8 cellular contexts compared by ENCODE assay signal in the genomic region with DNA sequence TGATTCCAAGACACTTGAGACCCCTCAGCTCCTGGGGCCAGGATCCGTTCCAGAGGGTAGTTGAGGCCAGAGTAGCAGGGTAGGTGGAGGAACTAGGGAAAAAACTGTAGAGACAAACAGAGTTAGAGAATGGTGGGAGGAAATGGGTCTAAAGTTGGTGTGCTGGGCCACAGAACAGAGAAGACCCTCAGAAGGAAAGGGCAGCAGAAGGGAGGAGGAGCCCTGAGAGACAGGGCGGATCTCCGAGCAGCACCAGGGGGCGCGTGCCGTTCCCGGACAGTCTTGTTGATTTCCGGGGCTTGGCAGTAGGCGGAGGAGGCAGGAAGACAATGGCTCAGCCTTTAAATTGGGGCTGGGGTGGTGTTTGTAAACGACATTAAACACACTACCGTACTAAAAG. TPM values are rescaled to one million over a fixed set of nuclear protein-coding genes. Genes with fewer than 3 reads are reported as not detected.
DNase-seq lines count a peak whose midpoint lies in the region; ATAC-seq and TF ChIP-seq lines count a peak whose summit lies in the region.

No MANE protein-coding gene starts in this region.

- no peaks in the 10 kb centered on the region for H4K20me1 ChIP-seq in Karpas-422 (ENCODE audit: insufficient read depth, low read depth, low read length)

- H3K36me3 Mint-ChIP-seq in CD4-positive, alpha-beta memory T cell = no peaks in the 10 kb centered on the region
- no peaks in the 10 kb centered on the region for H3K36me3 Mint-ChIP-seq in mesothelial cell of epicardium

- peaks cover 20% of the 10 kb centered on the region for H3K4me1 ChIP-seq in CD4-positive, alpha-beta memory T cell (ENCODE audit: insufficient read depth, low read length)
- peaks cover 12% of the 10 kb centered on the region for H3K4me1 ChIP-seq in Karpas-422 (ENCODE audit: low read length)

- no peak overlapping the region for H3K4me3 ChIP-seq in CD4-positive, alpha-beta memory T cell (ENCODE audit: low read length in 2 of 2)
- H3K4me3 ChIP-seq in Karpas-422 (ENCODE audit: low read length) = peak overlapping the region; percentile 25; the same call in 1 of the 2 replicates

- peaks cover 20 to 34% (median 27%) of the 10 kb centered on the region in 4 donors for H3K4me1 Mint-ChIP-seq in CD4-positive, alpha-beta memory T cell
- H3K4me1 Mint-ChIP-seq in mesothelial cell of epicardium = peaks cover 28% of the 10 kb centered on the region

- peaks cover 35% of the 10 kb centered on the region for H3K27me3 ChIP-seq in CD4-positive, alpha-beta memory T cell (ENCODE audit: insufficient read depth, low read length)
- no peaks in the 10 kb centered on the region for H3K27me3 ChIP-seq in Karpas-422 (ENCODE audit: low read length)

- no peak overlapping the region for H3K27ac Mint-ChIP-seq in CD4-positive, alpha-beta memory T cell
- H3K27ac Mint-ChIP-seq in mesothelial cell of epicardium = peak overlapping the region; percentile 31

- H3K4me2 ChIP-seq in Karpas-422 (ENCODE audit: low read depth, low read length, poor library complexity, severe bottlenecking) = peak overlapping the region; percentile 50

- H3K9me3 ChIP-seq in CD4-positive, alpha-beta memory T cell (ENCODE audit: control insufficient read depth in 1 of 2, low read length in 2 of 2) = no peaks in the 10 kb centered on the region
- no peaks in the 10 kb centered on the region for H3K9me3 ChIP-seq in Karpas-422 (ENCODE audit: low read length)

- H3K9ac ChIP-seq in Karpas-422 (ENCODE audit: low read length) = no peak overlapping the region

- POLR2A ChIA-PET in CD4-positive, alpha-beta memory T cell (lab: Charles Lee; ENCODE audit: partially characterized antibody) = interaction anchor here (1.2 kb wide), 1 partner anchor 282 kb away, joined by 3 read pairs; no protein-coding TSS in a partner anchor

- TF ChIP-seq CTCF in mesothelial cell of epicardium (IDR thresholded peaks at IDR 0.05; ENCODE audit: unreplicated experiment) = no peak

- no peak for DNase-seq in CD4-positive, alpha-beta memory T cell
- peak; percentile 74 for DNase-seq in Karpas-422
- DNase-seq in amygdala (lab: John Stamatoyannopoulos, UW) = peak in 30 of 56 donors; percentile 2 to 71 (median 26)
- DNase-seq in mesothelial cell of epicardium (ENCODE audit: low spot score in 2 of 2, unreplicated experiment in 2 of 2) = peak; percentile 37 to 71
- no peak for DNase-seq in HCEC 1CT

- H3K4me3 Mint-ChIP-seq in CD4-positive, alpha-beta memory T cell = peak overlapping the region in 6 of 8 donors; percentile 23 to 64 (median 45)
- H3K4me3 Mint-ChIP-seq in mesothelial cell of epicardium = peak overlapping the region; percentile 89

- CTCF ChIA-PET in CD4-positive, alpha-beta memory T cell (lab: Charles Lee; ENCODE audit: partially characterized antibody) = no interaction called here

- no peaks in the 10 kb centered on the region for H3K79me2 ChIP-seq in Karpas-422 (ENCODE audit: low read length)

- peaks cover 0 to 4% (median 0%) of the 10 kb centered on the region in 8 donors for H3K9me3 Mint-ChIP-seq in CD4-positive, alpha-beta memory T cell
- no peaks in the 10 kb centered on the region for H3K9me3 Mint-ChIP-seq in mesothelial cell of epicardium

- no peak overlapping the region for H3K27ac ChIP-seq in CD4-positive, alpha-beta memory T cell (ENCODE audit: low read depth, low read length)
- no peak overlapping the region for H3K27ac ChIP-seq in Karpas-422 (ENCODE audit: low read length)

- no peaks in the 10 kb centered on the region for H3K36me3 ChIP-seq in CD4-positive, alpha-beta memory T cell (ENCODE audit: insufficient read depth, low read length)
- H3K36me3 ChIP-seq in Karpas-422 (ENCODE audit: insufficient read depth, low read length) = no peaks in the 10 kb centered on the region

- intact Hi-C loops in CD4-positive, alpha-beta memory T cell (cut with micrococcal nuclease) = loop anchor here (10.0 kb wide), 1 partner anchor 152 kb away; the partner anchor contains the start of gene ADA2

- H3K27me3 Mint-ChIP-seq in CD4-positive, alpha-beta memory T cell = peaks cover 30 to 41% of the 10 kb centered on the region in 2 donors
- peaks cover 2% of the 10 kb centered on the region for H3K27me3 Mint-ChIP-seq in mesothelial cell of epicardium (ENCODE audit: low read depth)

- no peaks in the 10 kb centered on the region for H3K9me2 ChIP-seq in Karpas-422 (replicated peaks; ENCODE audit: insufficient read depth, low read length)

- H2AFZ ChIP-seq in Karpas-422 (ENCODE audit: low read length) = peak overlapping the region; percentile 32; the same call in 1 of the 2 replicates

- ATAC-seq in GM19023 (IDR thresholded peaks at IDR 0.05; ENCODE audit: unreplicated experiment) = no peak
- ATAC-seq in HG02588 (IDR thresholded peaks at IDR 0.05; ENCODE audit: unreplicated experiment) = no peak
- no peak for ATAC-seq in HG03097 (IDR thresholded peaks at IDR 0.05; ENCODE audit: low FRiP score, unreplicated experiment)

RNA-seq across cellular contexts. Expression of gene CECR2, which starts 2.4 kb away (rescaled TPM):
- total RNA-seq in CD4-positive, alpha-beta memory T cell = not detected
- not detected for polyA plus RNA-seq in CD4-positive, alpha-beta memory T cell
- total RNA-seq in Karpas-422 (2014; rRNA removed; shearing (Covaris generic); ENCODE audit: low replicate concordance) = 1.6 TPM in 2 replicates
- total RNA-seq in mesothelial cell of epicardium = 14.1 to 15.1 TPM (median 15.0 TPM) in 3 replicates

Comparison
In these comparisons a context has a peak if more than half of its experiments do, and no peak if none do; other contexts are left out.
1. DNase-seq: peak in Karpas-422 (single experiment), amygdala (30 of 56) and mesothelial cell of epicardium (2 of 2); none in CD4-positive, alpha-beta memory T cell (0 of 5) and HCEC 1CT (single experiment).